ENCODE assay signal across 12 cellular contexts in the genomic region with DNA sequence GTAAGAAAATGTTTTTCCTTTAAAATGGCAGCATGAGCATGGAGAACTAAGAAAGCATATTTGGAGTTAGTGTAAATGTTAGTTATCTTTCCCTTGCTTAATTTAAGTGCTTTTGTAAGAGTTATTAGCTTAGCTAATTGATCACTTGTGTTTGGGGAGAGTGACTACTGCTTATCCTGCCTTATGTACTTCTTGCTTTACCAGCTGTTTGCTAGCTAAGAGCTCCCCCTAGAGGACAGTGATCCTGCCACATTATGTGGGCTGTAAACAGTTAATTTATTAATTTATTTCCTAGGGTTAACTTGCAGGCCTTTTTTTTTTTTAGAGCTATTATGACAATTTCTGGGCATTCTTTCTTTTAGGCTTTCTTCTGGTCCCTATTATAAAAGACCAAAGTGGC.
A peak's percentile ranks its signal among the peaks of the same experiment; 100 is the strongest.
DNase-seq lines count a peak whose midpoint lies in the region; ATAC-seq and TF ChIP-seq lines count a peak whose summit lies in the region.
"Had no signal": no experiment of that assay in that cellular context is flagged by ENCODE, and none has a peak within 500 bp of the region (broad histone marks: within the 10 kb centered on the region; RNA-seq: fewer than 3 reads in every experiment).

No MANE protein-coding gene starts in this region.

- no TSS peak for BruUV-seq in IMR-90 (replicated peaks; lab: Mats Ljungman, UMichigan)

- H4K5ac ChIP-seq in IMR-90 (ENCODE audit: low read depth, low read length) = no peak overlapping the region

- H3K9me1 ChIP-seq in IMR-90 (ENCODE audit: insufficient read depth, low read length) = no peaks in the 10 kb centered on the region

- no peak overlapping the region for H2BK5ac ChIP-seq in IMR-90 (ENCODE audit: low read depth, low read length, poor library complexity, severe bottlenecking)

- no peak overlapping the region for H3K4ac ChIP-seq in IMR-90 (ENCODE audit: low read depth, low read length)

- H3K14ac ChIP-seq in IMR-90 (replicated peaks; ENCODE audit: low read depth, low read length) = no peak overlapping the region

- no peaks in the 10 kb centered on the region for H3K79me1 ChIP-seq in IMR-90 (ENCODE audit: low read depth in 1 of 2, low read length in 2 of 2)

- H3K9me2 ChIP-seq in SU-DHL-6 (replicated peaks; ENCODE audit: insufficient read depth, low read length) = no peaks in the 10 kb centered on the region

- no peak overlapping the region for H3K56ac ChIP-seq in IMR-90 (ENCODE audit: extremely low read depth, insufficient read depth, low read length)

- H2AK5ac ChIP-seq in IMR-90 (ENCODE audit: low read depth, low read length) = no peak overlapping the region

- intact Hi-C loops in IMR-90 (cut with micrococcal nuclease) = loop anchor here (10.0 kb wide), 1 partner anchor 533 kb away; no protein-coding TSS in a partner anchor

- TF ChIP-seq RAD21 in IMR-90 (IDR thresholded peaks at IDR 0.05; ENCODE audit: low read length) = peak; percentile 24; the same call in 1 of the 2 replicates

- H3K27ac ChIP-seq in IMR-90 (ENCODE audit: insufficient read depth, low read length) = no peak overlapping the region
- no peak overlapping the region for H3K27ac ChIP-seq in SU-DHL-6 (ENCODE audit: low read depth, low read length)
- H3K27ac ChIP-seq: coronary artery, ovary had no signal

- TF ChIP-seq POLR2A in IMR-90 (IDR thresholded peaks at IDR 0.05; ENCODE audit: low read depth, low read length) = no peak

- no peaks in the 10 kb centered on the region for H3F3A ChIP-seq in SU-DHL-6 (ENCODE audit: insufficient read depth)

- TF ChIP-seq CTCF in GM10248 (IDR thresholded peaks at IDR 0.05; ENCODE audit: control extremely low read depth, extremely low read depth, low read depth, missing control alignments) = peak; percentile 19
- no peak; the same call in 1 of the 2 replicates for TF ChIP-seq CTCF in IMR-90 (conservative IDR thresholded peaks at IDR 0.05; ENCODE audit: low read depth, low read length)
- TF ChIP-seq CTCF in SU-DHL-6 (IDR thresholded peaks at IDR 0.05; ENCODE audit: insufficient read depth, low read length, poor library complexity, severe bottlenecking) = peak; percentile 10
- peak; percentile 11 for TF ChIP-seq CTCF in fibroblast of villous mesenchyme (IDR thresholded peaks at IDR 0.05; ENCODE audit: insufficient read depth, low read depth, low read length)

- H3K9me3 ChIP-seq in IMR-90 (ENCODE audit: control insufficient read depth, insufficient read depth, low read length) (peaks cover 7% of the 10 kb centered on the region), SU-DHL-6 (ENCODE audit: insufficient read depth, low read length) (no peaks in the 10 kb centered on the region)

- H4K20me1 ChIP-seq in IMR-90 (ENCODE audit: insufficient read depth, low read length) (no peaks in the 10 kb centered on the region), SU-DHL-6 (ENCODE audit: low read depth, low read length) (no peaks in the 10 kb centered on the region)

- H2BK15ac ChIP-seq in IMR-90 (ENCODE audit: low read depth, low read length) = no peak overlapping the region

- dilution Hi-C loops in IMR-90 (cut with HindIII; ENCODE audit: low sequenced_read_pairs, unreplicated experiment) = no loop called here

- ATAC-seq in IMR-90 (ENCODE audit: low read depth) (no peak), GM18870 (IDR thresholded peaks at IDR 0.05; ENCODE audit: unreplicated experiment) (no peak)
- ATAC-seq: CD8-positive, alpha-beta T cell; WTC11 had no signal

- H2BK120ac ChIP-seq in IMR-90 (ENCODE audit: low read depth, low read length) = no peak overlapping the region

- no peak overlapping the region for H3K4me2 ChIP-seq in IMR-90 (ENCODE audit: low read depth, low read length)
- H3K4me2 ChIP-seq in SU-DHL-6 (ENCODE audit: low read depth, low read length, poor library complexity, severe bottlenecking) = no peak overlapping the region

- DNase-seq in GM10248 (ENCODE audit: extremely low spot score) = no peak
- DNase-seq in IMR-90 = no peak
- DNase-seq in fibroblast of villous mesenchyme (ENCODE audit: low read depth) = no peak
- no peak for DNase-seq in HCEC 1CT
- DNase-seq in cortex of kidney (lab: John Stamatoyannopoulos, UW) = no peak
- DNase-seq: CD8-positive, alpha-beta T cell; NCI-H2107; ovary had no signal

- no peaks in the 10 kb centered on the region for H3K27me3 ChIP-seq in IMR-90 (ENCODE audit: control insufficient read depth, insufficient read depth, low read length)
- no peaks in the 10 kb centered on the region for H3K27me3 ChIP-seq in SU-DHL-6 (ENCODE audit: low read length)
- H3K27me3 ChIP-seq: ovary had no signal

- H4K8ac ChIP-seq in IMR-90 (ENCODE audit: low read depth in 2 of 2, low read length in 2 of 2) = no peak overlapping the region

- no peak overlapping the region for H4K91ac ChIP-seq in IMR-90 (ENCODE audit: insufficient read depth, low read depth, low read length)

- H3K4me3 ChIP-seq in IMR-90 (ENCODE audit: insufficient read depth, low read depth, low read length) (no peak overlapping the region), SU-DHL-6 (ENCODE audit: insufficient read depth, low read length, poor library complexity, severe bottlenecking) (no peak overlapping the region), fibroblast of villous mesenchyme (ENCODE audit: low read depth, low read length) (no peak overlapping the region)
- H3K4me3 ChIP-seq: coronary artery, ovary had no signal

- no peak overlapping the region for H3K23ac ChIP-seq in IMR-90 (ENCODE audit: low read depth, low read length)

- H3K79me2 ChIP-seq in SU-DHL-6 (ENCODE audit: insufficient read depth, low read length) = no peaks in the 10 kb centered on the region

- H3K9ac ChIP-seq in IMR-90 (ENCODE audit: low read depth, low read length) (no peak overlapping the region), SU-DHL-6 (ENCODE audit: low read length) (no peak overlapping the region)

- CTCF ChIA-PET in GM10248 (lab: Yijun Ruan, JAX) = interaction anchor here (1.0 to 1.8 kb wide), 5 partner anchors 9 to 209 kb away, joined by 3 to 6 read pairs (median 3); no protein-coding TSS in a partner anchor
- CTCF ChIA-PET in IMR-90 (lab: Yijun Ruan, JAX) = interaction anchor here (0.6 to 2.2 kb wide), 2 partner anchors 10 to 23 kb away, joined by 5 read pairs; no protein-coding TSS in a partner anchor

- in situ Hi-C loops in IMR-90 (cut with MboI; ENCODE audit: low sequenced_read_pairs) = loop anchor here (25.0 kb wide), 1 partner anchor 536 kb away; no protein-coding TSS in a partner anchor

- POLR2A ChIA-PET in GM10248 (lab: Yijun Ruan, JAX) = no interaction called here
- POLR2A ChIA-PET in IMR-90 (lab: Charles Lee; ENCODE audit: unreplicated experiment) = no interaction called here

- H3K4me1 ChIP-seq in IMR-90 (ENCODE audit: control insufficient read depth, insufficient read depth, low read length) = no peaks in the 10 kb centered on the region

- no peak overlapping the region for H2AK9ac ChIP-seq in IMR-90 (replicated peaks; ENCODE audit: low read depth, low read length, poor library complexity)

- no peak overlapping the region for H2BK20ac ChIP-seq in IMR-90 (ENCODE audit: low read depth, low read length)

- H3K18ac ChIP-seq in IMR-90 (ENCODE audit: low read depth, low read length) = no peak overlapping the region

- no peak overlapping the region for H2AFZ ChIP-seq in IMR-90 (replicated peaks; ENCODE audit: low read length, poor library complexity)
- H2AFZ ChIP-seq in SU-DHL-6 (ENCODE audit: low read depth, low read length, severe bottlenecking) = no peak overlapping the region

- H3K36me3 ChIP-seq in IMR-90 (ENCODE audit: control insufficient read depth, insufficient read depth, low read length) = no peaks in the 10 kb centered on the region
- no peaks in the 10 kb centered on the region for H3K36me3 ChIP-seq in SU-DHL-6 (ENCODE audit: low read length)
- H3K36me3 ChIP-seq: ovary had no signal

TF ChIP-seq in IMR-90, 13 proteins besides CTCF, POLR2A, EP300 and RAD21:
- TF ChIP-seq CEBPB (IDR thresholded peaks at IDR 0.05; ENCODE audit: low read depth, low read length) (no peak), MAFK (IDR thresholded peaks at IDR 0.05; ENCODE audit: low read depth, low read length) (no peak), BHLHE40 (IDR thresholded peaks at IDR 0.05; ENCODE audit: low read depth, low read length) (no peak), MAZ (IDR thresholded peaks at IDR 0.05; ENCODE audit: borderline replicate concordance, low read depth, low read length) (no peak), RFX5 (IDR thresholded peaks at IDR 0.05; ENCODE audit: low read depth, low read length) (no peak), CHD1 (IDR thresholded peaks at IDR 0.05; ENCODE audit: low read depth, low read length) (no peak), RCOR1 (IDR thresholded peaks at IDR 0.05; ENCODE audit: insufficient replicate concordance, low read length) (no peak), MXI1 (IDR thresholded peaks at IDR 0.05; ENCODE audit: borderline replicate concordance, low read depth, low read length) (no peak), NFE2L2 (IDR thresholded peaks at IDR 0.05; ENCODE audit: low read depth, low read length) (no peak), SMC3 (IDR thresholded peaks at IDR 0.05; ENCODE audit: low read depth, low read length) (no peak), FOS (IDR thresholded peaks at IDR 0.05; ENCODE audit: low read depth, low read length) (no peak)
- TF ChIP-seq, protein P1, sequence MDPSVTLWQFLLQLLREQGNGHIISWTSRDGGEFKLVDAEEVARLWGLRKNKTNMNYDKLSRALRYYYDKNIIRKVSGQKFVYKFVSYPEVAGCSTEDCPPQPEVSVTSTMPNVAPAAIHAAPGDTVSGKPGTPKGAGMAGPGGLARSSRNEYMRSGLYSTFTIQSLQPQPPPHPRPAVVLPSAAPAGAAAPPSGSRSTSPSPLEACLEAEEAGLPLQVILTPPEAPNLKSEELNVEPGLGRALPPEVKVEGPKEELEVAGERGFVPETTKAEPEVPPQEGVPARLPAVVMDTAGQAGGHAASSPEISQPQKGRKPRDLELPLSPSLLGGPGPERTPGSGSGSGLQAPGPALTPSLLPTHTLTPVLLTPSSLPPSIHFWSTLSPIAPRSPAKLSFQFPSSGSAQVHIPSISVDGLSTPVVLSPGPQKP (IDR thresholded peaks at IDR 0.05; ENCODE audit: borderline replicate concordance, low read depth, low read length) = no peak
- TF ChIP-seq, protein P2, sequence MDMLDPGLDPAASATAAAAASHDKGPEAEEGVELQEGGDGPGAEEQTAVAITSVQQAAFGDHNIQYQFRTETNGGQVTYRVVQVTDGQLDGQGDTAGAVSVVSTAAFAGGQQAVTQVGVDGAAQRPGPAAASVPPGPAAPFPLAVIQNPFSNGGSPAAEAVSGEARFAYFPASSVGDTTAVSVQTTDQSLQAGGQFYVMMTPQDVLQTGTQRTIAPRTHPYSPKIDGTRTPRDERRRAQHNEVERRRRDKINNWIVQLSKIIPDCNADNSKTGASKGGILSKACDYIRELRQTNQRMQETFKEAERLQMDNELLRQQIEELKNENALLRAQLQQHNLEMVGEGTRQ (IDR thresholded peaks at IDR 0.05; ENCODE audit: low read depth, low read length) = no peak
TF ChIP-seq in IMR-90: peak in this region for 0.
